Comparison of ENCODE assay signal across 21 cellular contexts in the genomic region with DNA sequence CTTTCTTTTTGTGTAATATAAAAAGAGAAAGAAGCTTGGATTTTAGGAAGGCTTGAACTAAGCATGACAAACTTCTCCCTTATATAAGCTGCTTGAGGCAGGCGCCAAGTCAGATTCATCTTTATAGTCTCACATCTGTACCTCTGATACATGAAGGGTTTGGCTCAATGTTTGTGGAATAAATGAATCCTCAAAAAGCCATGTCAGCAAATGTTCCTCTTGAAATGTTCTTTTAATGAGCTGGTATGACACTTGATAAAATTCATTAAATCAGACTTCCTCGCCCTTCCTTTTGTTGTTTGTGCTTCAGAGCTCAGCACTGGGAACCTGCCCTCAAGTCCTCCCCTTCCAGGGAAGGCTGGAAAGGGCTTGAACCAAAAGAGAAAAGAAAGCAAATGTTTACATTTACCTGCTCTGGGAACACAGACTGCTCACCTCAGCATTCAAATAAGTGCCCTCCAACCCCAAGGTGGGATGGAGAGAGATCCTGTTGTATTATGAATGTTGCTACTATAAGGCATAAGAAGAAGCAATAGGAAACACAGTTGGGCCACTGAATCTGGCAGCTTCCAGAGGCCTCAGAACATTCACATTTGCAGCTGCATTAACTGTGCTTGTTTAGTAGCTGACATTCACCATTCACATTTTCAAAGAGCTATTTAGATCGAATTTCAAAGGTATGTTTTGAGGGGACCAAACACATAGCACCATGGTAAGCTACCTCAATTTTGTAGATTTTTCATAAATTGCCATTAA.
DNase-seq lines count a peak whose midpoint lies in the region; ATAC-seq, FAIRE-seq and TF ChIP-seq lines count a peak whose summit lies in the region.
"Had no signal": no experiment of that assay in that cellular context is flagged by ENCODE, and none has a peak within 500 bp of the region (broad histone marks: within the 10 kb centered on the region; RNA-seq: fewer than 3 reads in every experiment).

No MANE protein-coding gene starts in this region.

- H3K27ac ChIP-seq in HUES64 (ENCODE audit: low read depth, low read length) (peak overlapping the region; percentile 53; the same call in 1 of the 2 replicates), SK-N-MC (peak overlapping the region; percentile 48; the same call in 1 of the 2 replicates), Peyer's patch (no peak overlapping the region)
- H3K27ac ChIP-seq: ascending aorta, KMS-11, tibial nerve had no signal

- no peak for DNase-seq in D721Med (ENCODE audit: insufficient read length, low spot score)
- DNase-seq in SK-N-MC (ENCODE audit: low read depth, low spot score): no peak
- DNase-seq in medulla oblongata (ENCODE audit: extremely low spot score): peak; percentile 39
- DNase-seq in SK-N-DZ (ENCODE audit: low spot score): no peak
- DNase-seq in SIG-M5 treated with dmso at 0.1 percent for 504 hours (lab: John Stamatoyannopoulos, UW; ENCODE audit: unreplicated experiment): no peak
- no peak for DNase-seq in Peyer's patch
- DNase-seq: activated naive CD4-positive, alpha-beta T cell treated with anti-CD3 and anti-CD28 coated beads, Interleukin-2, amount 50 U/mL, for 16 hours; activated T-cell treated with anti-CD3 and anti-CD28 coated beads, Interleukin-2, amount 50 U/mL, for 4 hours; CD4-positive, CD25-positive, alpha-beta regulatory T cell; DMS 273 treated with DMSO at 0.1 percent for 48 hours; effector memory CD4-positive, alpha-beta T cell; MV-4-11 had no signal

- no peaks in the 10 kb centered on the region for H3K9me3 ChIP-seq in HUES64 (ENCODE audit: insufficient read depth, low read depth, low read length)
- no peaks in the 10 kb centered on the region for H3K9me3 ChIP-seq in SK-N-MC (ENCODE audit: low read depth, low read length)
- H3K9me3 ChIP-seq in Peyer's patch: no peaks in the 10 kb centered on the region
- H3K9me3 ChIP-seq: ascending aorta, tibial nerve had no signal

- peaks cover 15% of the 10 kb centered on the region for H3K4me1 ChIP-seq in HUES64 (ENCODE audit: insufficient read depth, low read length)
- H3K4me1 ChIP-seq in Peyer's patch: no peaks in the 10 kb centered on the region
- H3K4me1 ChIP-seq: ascending aorta had no signal

- no peaks in the 10 kb centered on the region for H3K27me3 ChIP-seq in HUES64 (ENCODE audit: insufficient read depth, low read length)
- H3K27me3 ChIP-seq in Peyer's patch: no peaks in the 10 kb centered on the region
- H3K27me3 ChIP-seq: ascending aorta, tibial nerve had no signal

- H3K9ac ChIP-seq in HUES64 (ENCODE audit: low read depth, low read length) (peak overlapping the region; percentile 14; the same call in 1 of the 2 replicates), SK-N-MC (ENCODE audit: insufficient read length) (peak overlapping the region; percentile 16)
- H3K9ac ChIP-seq: KMS-11 had no signal

- 93% methylated on average over 3 of the region's 3 CpGs for WGBS in HUES64

- H3K36me3 ChIP-seq in HUES64 (ENCODE audit: insufficient read depth, low read length) (no peaks in the 10 kb centered on the region), SK-N-MC (ENCODE audit: insufficient read depth, low read length) (no peaks in the 10 kb centered on the region), Peyer's patch (no peaks in the 10 kb centered on the region)
- H3K36me3 ChIP-seq: ascending aorta, tibial nerve had no signal

- TF ChIP-seq POLR2A in Peyer's patch (IDR thresholded peaks at IDR 0.05): no peak

- H3K4me3 ChIP-seq in HUES64 (ENCODE audit: low read length) (no peak overlapping the region), SK-N-MC (no peak overlapping the region), Peyer's patch (no peak overlapping the region)
- H3K4me3 ChIP-seq: ascending aorta, GM12878, tibial nerve had no signal

- ATAC-seq in esophagus mucosa: no peak
- ATAC-seq: activated T-cell treated with anti-CD3 and anti-CD28 coated beads, Interleukin-2, amount 50 U/mL, for 4 hours; GM12878; natural killer cell treated with Interleukin-12 subunit alpha and Interleukin-12 subunit beta and Interleukin-15 and Interleukin-18, amount 100 ng/mL, for 72 hours; stimulated activated effector memory CD8-positive, alpha-beta T cell treated with anti-CD3 and anti-CD28 coated beads, Interleukin-12 subunit alpha, Interleukin-12 subunit beta, amount 100 ng/mL, for 72 hours had no signal

- TF ChIP-seq CTCF in D721Med (IDR thresholded peaks at IDR 0.05; ENCODE audit: insufficient read depth, missing control alignments) (no peak), Peyer's patch (IDR thresholded peaks at IDR 0.05) (no peak)

- FAIRE-seq in D721Med (lab: Jason Lieb, UNC): peak; percentile 35
- FAIRE-seq: GM12878, GM19239 had no signal

Comparison
In these comparisons a context has a peak if more than half of its experiments do, and no peak if none do; other contexts are left out.
1. H3K27ac ChIP-seq: peak in HUES64 (single experiment) and SK-N-MC (single experiment); none in Peyer's patch (0 of 4).